Comparison of ENCODE assay signal across 10 cellular contexts in genomic region chr1:31926846-31927660, GRCh38. TPM values are rescaled to one million over a fixed set of nuclear protein-coding genes. Genes with fewer than 3 reads are reported as not detected.
DNase-seq lines count a peak whose midpoint lies in the region; ATAC-seq, FAIRE-seq and TF ChIP-seq lines count a peak whose summit lies in the region.
"Had no signal": no experiment of that assay in that cellular context is flagged by ENCODE, and none has a peak within 500 bp of the region (broad histone marks: within the 10 kb centered on the region; RNA-seq: fewer than 3 reads in every experiment).

No MANE protein-coding gene starts in this region.

- H2BK120ac ChIP-seq in H1 (replicated peaks; ENCODE audit: low read depth, low read length) = no peak overlapping the region

- no peaks in the 10 kb centered on the region for H3K23me2 ChIP-seq in H1 (ENCODE audit: low read depth, low read length)

- peak overlapping the region; percentile 84 for H3K27ac Mint-ChIP-seq in activated CD8-positive, alpha-beta memory T cell treated with anti-CD3 and anti-CD28 coated beads, Interleukin-2, amount 10 ng/mL, durations not matched to agents 7 days and 5 days

- peak overlapping the region; percentile 46 for H3K4ac ChIP-seq in H1 (replicated peaks; ENCODE audit: insufficient read length, low read depth, low read length)

- no peak overlapping the region for H4K5ac ChIP-seq in H1 (ENCODE audit: insufficient read length, low read depth, low read length)

- no peaks in the 10 kb centered on the region for H3K27me3 ChIP-seq in H1 (replicated peaks in 1 of 4; ENCODE audit: control insufficient read depth in 3 of 4, extremely low read depth in 1 of 4, insufficient read depth in 3 of 4, low read length in 3 of 4)
- H3K27me3 ChIP-seq: heart left ventricle had no signal

- POLR2A ChIA-PET in H1 (lab: Charles Lee; ENCODE audit: partially characterized antibody) = interaction anchor here (0.7 to 1.7 kb wide), 6 partner anchors 8 to 252 kb away, joined by 3 to 7 read pairs (median 3); partner anchors contain the start of gene TXLNA

- ATAC-seq in activated CD8-positive, alpha-beta memory T cell treated with anti-CD3 and anti-CD28 coated beads, Interleukin-2, amount 10 ng/mL, durations not matched to agents 7 days and 5 days = no peak
- ATAC-seq in HG03175 (IDR thresholded peaks at IDR 0.05; ENCODE audit: unreplicated experiment) = no peak

- H4K20me1 ChIP-seq in H1 (replicated peaks in 1 of 2; ENCODE audit: control insufficient read depth in 1 of 2, insufficient read depth in 2 of 2, low read length in 2 of 2) = peaks cover 8 to 17% of the 10 kb centered on the region in 2 experiments

- H3K79me1 ChIP-seq in H1 (ENCODE audit: low read depth, low read length) = no peaks in the 10 kb centered on the region; the same call in 1 of the 2 replicates

- no peak for TF ChIP-seq CTCF in H1 (IDR thresholded peaks at IDR 0.05; ENCODE audit: control extremely low read depth in 1 of 3, insufficient read depth in 1 of 3, low read depth in 1 of 3, low read length in 3 of 3)

- no peak overlapping the region; a peak in 1 of 7 replicates for H3K9ac ChIP-seq in H1 (replicated peaks in 1 of 4; ENCODE audit: extremely low read depth in 1 of 4, low read depth in 3 of 4, low read length in 3 of 4)

- TF ChIP-seq POLR2A in H1 (IDR thresholded peaks at IDR 0.05; ENCODE audit: control extremely low read depth in 1 of 2, low read depth in 2 of 2, low read length in 2 of 2) = no peak

- H3K9me3 ChIP-seq in H1 (ENCODE audit: insufficient read depth in 2 of 2, low read depth in 1 of 2, low read length in 1 of 2) = no peaks in the 10 kb centered on the region
- H3K9me3 ChIP-seq: heart left ventricle had no signal

- H3K4me1 Mint-ChIP-seq in activated CD8-positive, alpha-beta memory T cell treated with anti-CD3 and anti-CD28 coated beads, Interleukin-2, amount 10 ng/mL, durations not matched to agents 7 days and 5 days = peaks cover 69% of the 10 kb centered on the region

- 95% methylated on average over 8 of the region's 8 CpGs; no CpG with 5 or more reads in 1 of the 2 experiments for WGBS in H1 (ENCODE audit: extremely low coverage in 1 of 2, insufficient coverage in 1 of 2, insufficient read length in 1 of 2, insufficient replicate concordance in 2 of 2, low coverage in 1 of 2, low lambda C conversion rate in 2 of 2, missing lambda C conversion rate in 1 of 2), 2 experiments

- no peaks in the 10 kb centered on the region for H3K9me3 Mint-ChIP-seq in activated CD8-positive, alpha-beta memory T cell treated with anti-CD3 and anti-CD28 coated beads, Interleukin-2, amount 10 ng/mL, durations not matched to agents 7 days and 5 days (ENCODE audit: low read depth)

- H3K18ac ChIP-seq in H1 (ENCODE audit: extremely low read depth, low read length) = no peak overlapping the region

- H3K14ac ChIP-seq in H1 (ENCODE audit: insufficient read length) = no peak overlapping the region

- H3K27ac ChIP-seq in H1 (ENCODE audit: low read depth, low read length) (no peak overlapping the region), substantia nigra (ENCODE audit: low read depth, low read length, poor library complexity, severe bottlenecking) (peak overlapping the region; percentile 80)

- H3K4me1 ChIP-seq in H1 (replicated peaks in 1 of 4; ENCODE audit: control insufficient read depth in 3 of 4, insufficient read depth in 4 of 4, low read length in 3 of 4) = peaks cover 0 to 8% (median 3%) of the 10 kb centered on the region in 4 experiments; a peak in 2 of 7 replicates

- H4K8ac ChIP-seq in H1 (ENCODE audit: extremely low read depth, insufficient read depth, low read length) = no peak overlapping the region

- no peak overlapping the region for H2BK12ac ChIP-seq in H1 (ENCODE audit: low read depth, low read length)

- H2BK20ac ChIP-seq in H1 (ENCODE audit: low read length) = no peak overlapping the region

- no peak overlapping the region for H3K23ac ChIP-seq in H1 (ENCODE audit: insufficient read length)

- no peak overlapping the region for H3K56ac ChIP-seq in H1 (replicated peaks; ENCODE audit: insufficient read length, low read depth, low read length)

- no peak overlapping the region for H3K4me3 ChIP-seq in H1 (ENCODE audit: extremely low read depth in 1 of 4, insufficient read depth in 2 of 4, low read depth in 3 of 4, low read length in 4 of 4)

- DNase-seq in activated CD8-positive, alpha-beta memory T cell treated with anti-CD3 and anti-CD28 coated beads, Interleukin-2, amount 10 ng/mL, durations not matched to agents 7 days and 5 days = no peak
- no peak for DNase-seq in activated CD8-positive, alpha-beta memory T cell treated with anti-CD3 and anti-CD28 coated beads for 24 hours
- DNase-seq in NCI-H748 treated with DMSO at 0.1 percent for 48 hours (lab: John Stamatoyannopoulos, UW) = peak; percentile 47
- DNase-seq in H1 (ENCODE audit: low read depth in 1 of 2, low spot score in 2 of 2) = no peak
- DNase-seq in substantia nigra (lab: John Stamatoyannopoulos, UW) = no peak
- no peak for DNase-seq in cortex of kidney (lab: John Stamatoyannopoulos, UW)
- DNase-seq in kidney tubule cell (ENCODE audit: low spot score) = no peak
- DNase-seq: amniotic stem cell, heart left ventricle had no signal

- CTCF ChIA-PET in activated CD8-positive, alpha-beta memory T cell treated with anti-CD3 and anti-CD28 coated beads, Interleukin-2, amount 10 ng/mL, durations not matched to agents 7 days and 5 days (lab: Charles Lee) = interaction anchor here (1.2 to 6.2 kb wide), 5 partner anchors 12 to 93 kb away, joined by 3 to 56 read pairs (median 14); partner anchors contain the start of gene PTP4A2
- CTCF ChIA-PET in H1 (lab: Charles Lee; ENCODE audit: partially characterized antibody) = interaction anchor here (0.9 to 2.2 kb wide), 4 partner anchors 8 to 37 kb away, joined by 3 to 10 read pairs (median 3); partner anchors contain the start of gene PTP4A2

- H4K91ac ChIP-seq in H1 (replicated peaks; ENCODE audit: insufficient read length, low read length) = no peak overlapping the region

- H2AK5ac ChIP-seq in H1 (ENCODE audit: low read depth, low read length) = no peak overlapping the region

- no peak overlapping the region for H2BK15ac ChIP-seq in H1 (ENCODE audit: low read length)

- H2BK5ac ChIP-seq in H1 (ENCODE audit: low read depth, low read length) = no peak overlapping the region

- H3K27me3 Mint-ChIP-seq in activated CD8-positive, alpha-beta memory T cell treated with anti-CD3 and anti-CD28 coated beads, Interleukin-2, amount 10 ng/mL, durations not matched to agents 7 days and 5 days = no peaks in the 10 kb centered on the region

- H3K36me3 Mint-ChIP-seq in activated CD8-positive, alpha-beta memory T cell treated with anti-CD3 and anti-CD28 coated beads, Interleukin-2, amount 10 ng/mL, durations not matched to agents 7 days and 5 days = peaks cover 50% of the 10 kb centered on the region

- no peak overlapping the region for H3K4me2 ChIP-seq in H1 (ENCODE audit: insufficient read depth in 1 of 2, low read depth in 2 of 2, low read length in 2 of 2)

- no peaks in the 10 kb centered on the region for H3K36me3 ChIP-seq in H1 (ENCODE audit: control insufficient read depth in 2 of 4, insufficient read depth in 4 of 4, low read length in 3 of 4)
- H3K36me3 ChIP-seq: heart left ventricle had no signal

- H3K4me3 Mint-ChIP-seq in activated CD8-positive, alpha-beta memory T cell treated with anti-CD3 and anti-CD28 coated beads, Interleukin-2, amount 10 ng/mL, durations not matched to agents 7 days and 5 days = peak overlapping the region; percentile 69

- no peak for FAIRE-seq in H1 (lab: Jason Lieb, UNC)

- H3K79me2 ChIP-seq in H1 (ENCODE audit: control insufficient read depth in 1 of 2, insufficient read depth in 2 of 2, low read length in 2 of 2) = peaks cover 16 to 94% of the 10 kb centered on the region in 2 experiments

- no peak for TF ChIP-seq EP300 in H1 (IDR thresholded peaks at IDR 0.05; ENCODE audit: borderline replicate concordance in 1 of 2, low read depth in 2 of 2, low read length in 2 of 2)

- no peak for TF ChIP-seq RAD21 in H1 (IDR thresholded peaks at IDR 0.05 in 1 of 2, conservative IDR thresholded peaks at IDR 0.05 in 1 of 2; ENCODE audit: low read depth in 2 of 2, low read length in 2 of 2)

- H2AFZ ChIP-seq in H1 (ENCODE audit: low read length) = no peak overlapping the region

TF ChIP-seq in H1, 55 proteins besides CTCF, POLR2A, EP300 and RAD21:
- TF ChIP-seq HDAC2 (IDR thresholded peaks at IDR 0.05; ENCODE audit: borderline replicate concordance in 1 of 2, low read depth in 2 of 2, low read length in 2 of 2) = no peak
- TF ChIP-seq HDAC6 (IDR thresholded peaks at IDR 0.05; ENCODE audit: low read depth, low read length) = no peak
- TF ChIP-seq BACH1 (IDR thresholded peaks at IDR 0.05; ENCODE audit: low read length) = no peak
- no peak for TF ChIP-seq TBP (IDR thresholded peaks at IDR 0.05; ENCODE audit: low read depth, low read length)
TF ChIP-seq in H1: peak in this region for 0.

RNA-seq across cellular contexts. Expression of gene PTP4A2, which starts 11.1 kb away (rescaled TPM):
- total RNA-seq in activated CD8-positive, alpha-beta memory T cell treated with anti-CD3 and anti-CD28 coated beads, Interleukin-2, amount 10 ng/mL, durations not matched to agents 7 days and 5 days = 100 to 1,000 TPM; 401 to 507 TPM
- total RNA-seq in H1 (2021; fragmentation: NEBNext Ultra II Directional; extraction: Animal tissue kit (Norgen Biotek cat#: 25700)) = 167 and 214 TPM in 2 replicates
- polyA plus RNA-seq in H1 (2011; rRNA removed) = 39.1 and 87.4 TPM in 2 replicates
- 92.5 TPM for polyA plus RNA-seq in H1 (2011; cell fraction: cytosol; rRNA removed)
- 67.4 TPM for polyA plus RNA-seq in H1 (2011; cell fraction: nucleus; rRNA removed)
- 138 to 236 TPM (median 166 TPM) in 4 replicates for polyA plus RNA-seq in H1 (2012, experiment 1 of 2)
- polyA plus RNA-seq in H1 (2012, experiment 2 of 2) = 38.0 TPM
- polyA plus RNA-seq in H1 (2013, experiment 1 of 2) = 296 TPM
- 306 TPM for polyA plus RNA-seq in H1 (2013, experiment 2 of 2)
- 197 and 236 TPM in 2 replicates for polyA minus RNA-seq in H1 (2011; rRNA and poly(A)+ RNA removed)
- 146 TPM for polyA minus RNA-seq in H1 (2011; cell fraction: cytosol; rRNA and poly(A)+ RNA removed)
- polyA minus RNA-seq in H1 (2011; cell fraction: nucleus; rRNA and poly(A)+ RNA removed) = 133 TPM
